In genomic region chr2:53859354-53860159, GRCh38 we compare ENCODE assay signal across 9 cellular contexts. TPM values are rescaled to one million over a fixed set of nuclear protein-coding genes. Genes with fewer than 3 reads are reported as not detected.
DNase-seq lines count a peak whose midpoint lies in the region; TF ChIP-seq lines count a peak whose summit lies in the region.
"Had no signal": no experiment of that assay in that cellular context is flagged by ENCODE, and none has a peak within 500 bp of the region (broad histone marks: within the 10 kb centered on the region; RNA-seq: fewer than 3 reads in every experiment).

Gene GPR75, minus strand, starts transcription at chr2:53859967. Its CDS starts 5,211 bp downstream, at chr2:53854756.

- H3K9me3 ChIP-seq in iPS DF 6.9 (ENCODE audit: control insufficient read depth, insufficient read depth, low read length), result no peaks in the 10 kb centered on the region

- no peak within 1 kb of the TSS for H3K27ac ChIP-seq in iPS DF 6.9 (ENCODE audit: low read length)

- H3K4me3 Mint-ChIP-seq in mesothelial cell of epicardium, result no peak within 1 kb of the TSS

- H3K27ac Mint-ChIP-seq in mesothelial cell of epicardium, result no peak within 1 kb of the TSS

- TF ChIP-seq CTCF in cardiac fibroblast (IDR thresholded peaks at IDR 0.05; ENCODE audit: low read depth, low read length) (no peak), mesothelial cell of epicardium (IDR thresholded peaks at IDR 0.05; ENCODE audit: unreplicated experiment) (no peak)

- no peaks in the 10 kb centered on the region for H3K27me3 ChIP-seq in iPS DF 6.9 (ENCODE audit: control insufficient read depth, insufficient read depth, low read length)

- H3K4me1 Mint-ChIP-seq in mesothelial cell of epicardium, result peaks cover 2% of the 10 kb centered on the region

- WGBS in iPS DF 6.9 (ENCODE audit: insufficient coverage, insufficient read length), result no CpG with 5 or more reads among the region's 71 CpGs

- peaks cover 18% of the 10 kb centered on the region for H3K36me3 Mint-ChIP-seq in mesothelial cell of epicardium

- no peaks in the 10 kb centered on the region for H3K4me1 ChIP-seq in iPS DF 6.9 (ENCODE audit: control insufficient read depth, insufficient read depth, low read length)

- peak; percentile 36 for DNase-seq in EH (ENCODE audit: low read depth)
- DNase-seq in cardiac fibroblast (ENCODE audit: low read depth in 2 of 2), result peak; percentile 19 to 22
- DNase-seq in iPS DF 6.9 (ENCODE audit: low read depth, low spot score), result no peak
- DNase-seq in putamen (ENCODE audit: low spot score), result peak; percentile 57
- DNase-seq in mesothelial cell of epicardium (ENCODE audit: low spot score in 2 of 2, unreplicated experiment in 2 of 2), result no peak
- DNase-seq in DMS 273 (lab: John Stamatoyannopoulos, UW; ENCODE audit: unreplicated experiment), result no peak
- DNase-seq in GM19240 (ENCODE audit: insufficient read length, low spot score), result no peak
- no peak for DNase-seq in SIG-M5 (lab: John Stamatoyannopoulos, UW)
- DNase-seq: DMS153 had no signal

- H3K27me3 Mint-ChIP-seq in mesothelial cell of epicardium (ENCODE audit: low read depth), result no peaks in the 10 kb centered on the region

- peak within 1 kb of the TSS; percentile 42 for H3K4me3 ChIP-seq in cardiac fibroblast (replicated peaks in 1 of 2; ENCODE audit: low read depth in 2 of 2, low read length in 2 of 2)
- H3K4me3 ChIP-seq in iPS DF 6.9 (ENCODE audit: low read length), result peak within 1 kb of the TSS; percentile 52; the same call in 1 of the 2 replicates

- peaks cover 4% of the 10 kb centered on the region; the same call in 1 of the 2 replicates for H3K36me3 ChIP-seq in iPS DF 6.9 (ENCODE audit: control insufficient read depth, insufficient read depth, low read length)

- H3K9me3 Mint-ChIP-seq in mesothelial cell of epicardium, result no peaks in the 10 kb centered on the region

RNA-seq across cellular contexts. Expression of gene GPR75, which starts in this region (rescaled TPM):
- 3.7 to 5.2 TPM (median 4.8 TPM) in 3 replicates for total RNA-seq in mesothelial cell of epicardium

Comparison
In these comparisons a context has a peak if more than half of its experiments do, and no peak if none do; other contexts are left out.
1. DNase-seq: peak in EH (single experiment), cardiac fibroblast (2 of 2) and putamen (single experiment); none in iPS DF 6.9 (single experiment), mesothelial cell of epicardium (0 of 2), DMS 273 (single experiment), GM19240 (single experiment) and SIG-M5 (single experiment).